Comparison of ENCODE assay signal across 1 cellular context in the genomic region with DNA sequence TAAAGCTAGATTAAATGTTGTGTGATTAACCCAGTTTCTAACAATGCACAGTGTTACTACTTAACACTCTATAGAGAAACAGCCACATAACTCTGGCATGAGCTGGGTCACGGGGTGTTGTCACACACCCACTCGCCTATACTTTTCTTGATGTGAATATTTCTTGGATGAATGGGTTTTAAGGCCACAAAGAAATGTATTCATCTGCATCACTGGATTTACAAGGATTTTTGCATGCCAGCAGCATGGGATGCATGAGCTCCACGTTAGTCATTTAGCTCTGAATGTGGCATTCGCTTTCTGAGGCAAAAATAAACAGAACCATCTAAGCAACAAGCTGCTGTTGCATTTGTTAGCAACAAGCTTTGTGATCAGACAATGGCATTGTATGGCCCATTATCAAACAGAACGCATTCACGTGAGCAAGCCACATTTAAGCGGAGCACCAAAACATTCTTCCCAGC.
TF ChIP-seq lines count a peak whose summit lies in the region.

No MANE protein-coding gene starts in this region.

TF ChIP-seq in IMR-90, 13 proteins besides CTCF, POLR2A, EP300 and RAD21 (continued from another document):
- TF ChIP-seq MAFK (IDR thresholded peaks at IDR 0.05; ENCODE audit: low read depth, low read length) = peak; percentile 52
- no peak; the same call in 1 of the 2 replicates for TF ChIP-seq CHD1 (IDR thresholded peaks at IDR 0.05; ENCODE audit: low read depth, low read length)
- no peak for TF ChIP-seq NFE2L2 (IDR thresholded peaks at IDR 0.05; ENCODE audit: low read depth, low read length)
- no peak; the same call in none of the 2 replicates for TF ChIP-seq FOS (IDR thresholded peaks at IDR 0.05; ENCODE audit: low read depth, low read length)
- TF ChIP-seq RCOR1 (IDR thresholded peaks at IDR 0.05; ENCODE audit: insufficient replicate concordance, low read length) = peak; percentile 35
- TF ChIP-seq, protein P1, sequence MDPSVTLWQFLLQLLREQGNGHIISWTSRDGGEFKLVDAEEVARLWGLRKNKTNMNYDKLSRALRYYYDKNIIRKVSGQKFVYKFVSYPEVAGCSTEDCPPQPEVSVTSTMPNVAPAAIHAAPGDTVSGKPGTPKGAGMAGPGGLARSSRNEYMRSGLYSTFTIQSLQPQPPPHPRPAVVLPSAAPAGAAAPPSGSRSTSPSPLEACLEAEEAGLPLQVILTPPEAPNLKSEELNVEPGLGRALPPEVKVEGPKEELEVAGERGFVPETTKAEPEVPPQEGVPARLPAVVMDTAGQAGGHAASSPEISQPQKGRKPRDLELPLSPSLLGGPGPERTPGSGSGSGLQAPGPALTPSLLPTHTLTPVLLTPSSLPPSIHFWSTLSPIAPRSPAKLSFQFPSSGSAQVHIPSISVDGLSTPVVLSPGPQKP (IDR thresholded peaks at IDR 0.05; ENCODE audit: borderline replicate concordance, low read depth, low read length) = no peak
- TF ChIP-seq SMC3 (IDR thresholded peaks at IDR 0.05; ENCODE audit: low read depth, low read length) = no peak
- TF ChIP-seq, protein P2, sequence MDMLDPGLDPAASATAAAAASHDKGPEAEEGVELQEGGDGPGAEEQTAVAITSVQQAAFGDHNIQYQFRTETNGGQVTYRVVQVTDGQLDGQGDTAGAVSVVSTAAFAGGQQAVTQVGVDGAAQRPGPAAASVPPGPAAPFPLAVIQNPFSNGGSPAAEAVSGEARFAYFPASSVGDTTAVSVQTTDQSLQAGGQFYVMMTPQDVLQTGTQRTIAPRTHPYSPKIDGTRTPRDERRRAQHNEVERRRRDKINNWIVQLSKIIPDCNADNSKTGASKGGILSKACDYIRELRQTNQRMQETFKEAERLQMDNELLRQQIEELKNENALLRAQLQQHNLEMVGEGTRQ (IDR thresholded peaks at IDR 0.05; ENCODE audit: low read depth, low read length) = peak; percentile 79
- no peak for TF ChIP-seq RFX5 (IDR thresholded peaks at IDR 0.05; ENCODE audit: low read depth, low read length)
- TF ChIP-seq CEBPB (IDR thresholded peaks at IDR 0.05; ENCODE audit: low read depth, low read length) = peak; percentile 13
